Comparison of ENCODE assay signal across 8 cellular contexts in the genomic region with DNA sequence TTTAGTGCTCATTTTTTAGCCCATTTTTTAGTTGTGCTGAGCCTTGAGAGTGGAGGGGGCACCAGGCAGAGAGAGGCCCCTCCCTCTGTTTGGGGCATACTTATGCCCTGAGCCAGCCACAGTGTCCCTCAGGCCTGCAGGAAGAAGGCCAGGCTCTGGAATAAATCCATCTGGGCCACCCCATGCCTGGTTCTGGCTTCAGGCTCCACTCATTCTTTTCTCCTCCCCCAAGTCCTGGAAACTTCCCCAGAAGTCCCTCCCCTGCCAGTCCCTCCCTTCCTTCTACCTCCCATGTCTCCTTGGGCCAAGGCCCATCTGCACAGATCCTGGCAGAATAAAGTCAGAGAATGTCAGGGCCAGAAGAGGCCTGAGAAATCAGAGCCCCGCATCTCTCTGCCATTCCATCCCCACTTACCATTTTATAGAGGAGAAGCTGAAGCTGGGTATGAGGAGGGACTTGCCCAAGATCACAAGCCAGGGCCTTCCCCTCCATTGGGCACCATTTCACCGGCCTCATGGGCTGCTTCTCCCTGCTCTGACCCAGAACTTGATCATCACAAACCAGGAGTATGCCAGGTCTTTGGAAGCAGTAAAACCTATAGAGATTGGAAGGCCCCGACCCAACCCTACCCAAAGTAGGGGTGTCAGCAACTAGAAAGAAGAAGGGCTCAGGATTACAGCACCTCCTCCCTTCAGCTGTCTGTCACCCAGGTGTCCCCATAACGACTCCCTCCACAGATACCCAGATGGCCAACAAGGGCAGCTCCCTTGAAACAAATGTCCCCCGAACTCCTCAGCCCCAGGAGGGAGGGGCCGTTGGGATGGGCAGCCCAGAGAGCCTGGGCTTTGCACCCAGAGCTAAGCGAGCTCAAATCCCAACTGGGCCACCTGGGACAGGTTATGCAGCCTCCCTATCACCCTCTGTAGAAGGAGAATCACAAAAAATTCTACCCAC.
A peak's percentile ranks its signal among the peaks of the same experiment; 100 is the strongest.
DNase-seq lines count a peak whose midpoint lies in the region; ATAC-seq and TF ChIP-seq lines count a peak whose summit lies in the region.

No MANE protein-coding gene starts in this region.

- no peak for ATAC-seq in HG02852 (IDR thresholded peaks at IDR 0.05; ENCODE audit: unreplicated experiment)
- no peak for ATAC-seq in HG03378 (IDR thresholded peaks at IDR 0.05; ENCODE audit: unreplicated experiment)
- ATAC-seq in GM21390 (IDR thresholded peaks at IDR 0.05; ENCODE audit: unreplicated experiment) = no peak

- H3K4me3 ChIP-seq in fibroblast of pulmonary artery (replicated peaks; ENCODE audit: low read depth, low read length) = no peak overlapping the region

- DNase-seq in AG09319 (ENCODE audit: extremely low read depth, low read depth) (peak; percentile 36), RPMI8226 (peak; percentile 53), fibroblast of pulmonary artery (ENCODE audit: low read depth) (peak; percentile 63), nucleus accumbens (lab: John Stamatoyannopoulos, UW) (peak in 38 of 56 donors; percentile 17 to 82 (median 42)), NCI-H510A treated with DMSO at 0.1 percent for 48 hours (lab: John Stamatoyannopoulos, UW) (no peak)

- TF ChIP-seq CTCF in AG09319 (IDR thresholded peaks at IDR 0.05; ENCODE audit: low read depth, low read length) (no peak), fibroblast of pulmonary artery (IDR thresholded peaks at IDR 0.05; ENCODE audit: low read length, missing control alignments) (no peak)
